In the genomic region with DNA sequence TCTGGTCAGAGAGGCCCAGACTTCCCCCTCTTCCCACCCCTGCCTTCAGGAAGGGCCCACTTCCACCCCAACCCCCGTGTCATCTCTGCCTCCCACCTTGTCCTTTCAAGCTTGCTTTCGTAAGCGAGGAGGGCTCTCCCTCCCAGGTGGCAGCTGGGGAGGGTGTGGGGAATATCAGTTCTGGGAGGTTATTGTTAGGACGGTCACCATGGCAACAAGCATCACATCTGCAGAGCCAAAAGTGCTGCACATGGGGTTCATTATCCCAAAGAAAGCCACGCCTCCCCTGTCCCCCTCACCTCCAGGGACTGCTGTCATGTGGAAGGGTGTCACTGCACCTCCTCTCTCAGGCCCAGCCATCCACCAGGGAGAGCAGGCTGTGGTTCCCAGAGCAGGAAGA, we compare ENCODE assay signal across 2 cellular contexts.
TF ChIP-seq lines count a peak whose summit lies in the region.

No MANE protein-coding gene starts in this region.

TF ChIP-seq in SK-N-SH, 30 proteins besides CTCF, POLR2A, EP300 and RAD21 (continued from another document):
- TF ChIP-seq GATA2 (CRISPR knock-in tag; IDR thresholded peaks at IDR 0.05) (no peak), ELF1 (IDR thresholded peaks at IDR 0.05) (no peak), JUND (IDR thresholded peaks at IDR 0.05) (no peak)
- TF ChIP-seq, protein P1, sequence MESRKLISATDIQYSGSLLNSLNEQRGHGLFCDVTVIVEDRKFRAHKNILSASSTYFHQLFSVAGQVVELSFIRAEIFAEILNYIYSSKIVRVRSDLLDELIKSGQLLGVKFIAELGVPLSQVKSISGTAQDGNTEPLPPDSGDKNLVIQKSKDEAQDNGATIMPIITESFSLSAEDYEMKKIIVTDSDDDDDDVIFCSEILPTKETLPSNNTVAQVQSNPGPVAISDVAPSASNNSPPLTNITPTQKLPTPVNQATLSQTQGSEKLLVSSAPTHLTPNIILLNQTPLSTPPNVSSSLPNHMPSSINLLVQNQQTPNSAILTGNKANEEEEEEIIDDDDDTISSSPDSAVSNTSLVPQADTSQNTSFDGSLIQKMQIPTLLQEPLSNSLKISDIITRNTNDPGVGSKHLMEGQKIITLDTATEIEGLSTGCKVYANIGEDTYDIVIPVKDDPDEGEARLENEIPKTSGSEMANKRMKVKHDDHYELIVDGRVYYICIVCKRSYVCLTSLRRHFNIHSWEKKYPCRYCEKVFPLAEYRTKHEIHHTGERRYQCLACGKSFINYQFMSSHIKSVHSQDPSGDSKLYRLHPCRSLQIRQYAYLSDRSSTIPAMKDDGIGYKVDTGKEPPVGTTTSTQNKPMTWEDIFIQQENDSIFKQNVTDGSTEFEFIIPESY (IDR thresholded peaks at IDR 0.05; ENCODE audit: borderline replicate concordance, low read depth), result no peak

TF ChIP-seq in SK-N-SH treated with all-trans-retinoic acid at 6 μM for 48 hours, 23 proteins besides CTCF, POLR2A, EP300 and RAD21 (continued from another document):
- TF ChIP-seq, protein P2, sequence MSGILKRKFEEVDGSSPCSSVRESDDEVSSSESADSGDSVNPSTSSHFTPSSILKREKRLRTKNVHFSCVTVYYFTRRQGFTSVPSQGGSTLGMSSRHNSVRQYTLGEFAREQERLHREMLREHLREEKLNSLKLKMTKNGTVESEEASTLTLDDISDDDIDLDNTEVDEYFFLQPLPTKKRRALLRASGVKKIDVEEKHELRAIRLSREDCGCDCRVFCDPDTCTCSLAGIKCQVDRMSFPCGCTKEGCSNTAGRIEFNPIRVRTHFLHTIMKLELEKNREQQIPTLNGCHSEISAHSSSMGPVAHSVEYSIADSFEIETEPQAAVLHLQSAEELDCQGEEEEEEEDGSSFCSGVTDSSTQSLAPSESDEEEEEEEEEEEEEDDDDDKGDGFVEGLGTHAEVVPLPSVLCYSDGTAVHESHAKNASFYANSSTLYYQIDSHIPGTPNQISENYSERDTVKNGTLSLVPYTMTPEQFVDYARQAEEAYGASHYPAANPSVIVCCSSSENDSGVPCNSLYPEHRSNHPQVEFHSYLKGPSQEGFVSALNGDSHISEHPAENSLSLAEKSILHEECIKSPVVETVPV (CRISPR knock-in tag; IDR thresholded peaks at IDR 0.05), result no peak
- TF ChIP-seq ZNF565 (CRISPR knock-in tag; conservative IDR thresholded peaks at IDR 0.05; ENCODE audit: low read depth) (no peak), OSR1 (CRISPR knock-in tag; IDR thresholded peaks at IDR 0.05) (no peak), ZNF70 (CRISPR knock-in tag; IDR thresholded peaks at IDR 0.05) (no peak), ZFP3 (CRISPR knock-in tag; IDR thresholded peaks at IDR 0.05) (no peak), PPARA (CRISPR knock-in tag; IDR thresholded peaks at IDR 0.05; ENCODE audit: borderline replicate concordance) (no peak)
- TF ChIP-seq, protein P3, sequence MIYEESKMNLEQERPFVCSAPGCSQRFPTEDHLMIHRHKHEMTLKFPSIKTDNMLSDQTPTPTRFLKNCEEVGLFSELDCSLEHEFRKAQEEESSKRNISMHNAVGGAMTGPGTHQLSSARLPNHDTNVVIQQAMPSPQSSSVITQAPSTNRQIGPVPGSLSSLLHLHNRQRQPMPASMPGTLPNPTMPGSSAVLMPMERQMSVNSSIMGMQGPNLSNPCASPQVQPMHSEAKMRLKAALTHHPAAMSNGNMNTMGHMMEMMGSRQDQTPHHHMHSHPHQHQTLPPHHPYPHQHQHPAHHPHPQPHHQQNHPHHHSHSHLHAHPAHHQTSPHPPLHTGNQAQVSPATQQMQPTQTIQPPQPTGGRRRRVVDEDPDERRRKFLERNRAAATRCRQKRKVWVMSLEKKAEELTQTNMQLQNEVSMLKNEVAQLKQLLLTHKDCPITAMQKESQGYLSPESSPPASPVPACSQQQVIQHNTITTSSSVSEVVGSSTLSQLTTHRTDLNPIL (CRISPR knock-in tag; IDR thresholded peaks at IDR 0.05; ENCODE audit: low read depth), result no peak
